ENCODE assay signal across 1 cellular context in the genomic region with DNA sequence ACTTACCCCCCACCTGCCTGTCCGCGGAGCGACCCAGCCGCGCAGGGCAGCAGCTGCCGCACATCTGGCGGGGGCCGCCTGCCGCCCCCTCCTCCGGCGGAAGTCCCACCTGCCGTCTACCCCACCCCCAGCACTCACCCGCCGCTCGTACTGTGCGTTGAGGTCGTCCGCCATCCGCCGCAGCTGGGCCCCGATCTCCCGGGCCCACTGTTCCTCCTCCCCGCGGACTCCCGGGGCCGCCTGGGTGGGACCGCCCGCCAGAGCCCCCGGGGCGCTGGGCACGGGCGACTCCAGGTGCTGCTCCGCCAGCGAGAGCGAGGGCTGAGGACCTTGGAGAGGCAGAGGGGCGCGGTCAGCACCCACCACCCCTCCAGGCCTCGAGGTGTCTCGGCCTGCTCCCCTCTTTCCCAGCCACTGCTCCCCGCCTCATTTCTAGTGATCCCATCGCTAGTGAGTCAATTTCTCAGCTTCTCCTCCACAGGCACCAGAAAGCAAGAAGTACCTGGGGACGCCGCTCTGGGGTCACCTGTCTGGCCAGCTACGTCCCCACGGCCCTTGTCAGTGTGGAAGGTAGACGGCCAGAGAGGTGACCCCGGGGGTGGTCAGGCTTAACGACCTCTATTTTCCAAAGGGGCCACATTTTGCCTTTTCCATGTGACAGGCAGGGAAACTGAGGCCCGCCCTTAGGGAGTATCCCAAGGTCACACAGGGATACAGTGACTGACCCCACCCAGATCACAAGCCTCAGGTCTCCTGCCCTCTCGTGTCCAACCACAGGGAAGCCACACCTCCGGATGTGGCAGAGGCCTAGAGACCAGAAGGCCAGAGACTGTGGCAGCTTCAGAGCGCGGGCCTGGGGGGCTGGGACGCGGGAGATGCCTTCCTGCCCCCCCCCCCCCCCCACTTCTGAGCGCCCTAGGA.
A peak's percentile ranks its signal among the peaks of the same experiment; 100 is the strongest.
TF ChIP-seq lines count a peak whose summit lies in the region.

No MANE protein-coding gene starts in this region.

TF ChIP-seq in H1, 55 proteins besides CTCF, POLR2A, EP300 and RAD21:
- TF ChIP-seq, protein P1, sequence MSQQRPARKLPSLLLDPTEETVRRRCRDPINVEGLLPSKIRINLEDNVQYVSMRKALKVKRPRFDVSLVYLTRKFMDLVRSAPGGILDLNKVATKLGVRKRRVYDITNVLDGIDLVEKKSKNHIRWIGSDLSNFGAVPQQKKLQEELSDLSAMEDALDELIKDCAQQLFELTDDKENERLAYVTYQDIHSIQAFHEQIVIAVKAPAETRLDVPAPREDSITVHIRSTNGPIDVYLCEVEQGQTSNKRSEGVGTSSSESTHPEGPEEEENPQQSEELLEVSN (IDR thresholded peaks at IDR 0.05): no peak
- no peak for TF ChIP-seq CBX8 (IDR thresholded peaks at IDR 0.05; ENCODE audit: borderline replicate concordance, low read depth, low read length)
- TF ChIP-seq HDAC6 (IDR thresholded peaks at IDR 0.05; ENCODE audit: low read depth, low read length): no peak
- TF ChIP-seq SIN3A (conservative IDR thresholded peaks at IDR 0.05 in 1 of 2, IDR thresholded peaks at IDR 0.05 in 1 of 2; ENCODE audit: low read depth in 1 of 2, low read length in 2 of 2): 0 out of 4 replicates have a peak, but pooled peaks of 1 of the 2 experiments have one; percentile 19
- TF ChIP-seq MAX (IDR thresholded peaks at IDR 0.05): 0 out of 2 replicates have a peak, but pooled peaks have one; percentile 8
- no peak for TF ChIP-seq RXRA (IDR thresholded peaks at IDR 0.05; ENCODE audit: insufficient read depth, low read depth, low read length)
- TF ChIP-seq POU5F1 (IDR thresholded peaks at IDR 0.05; ENCODE audit: low read depth, low read length): no peak
- TF ChIP-seq SIX5 (IDR thresholded peaks at IDR 0.05; ENCODE audit: low read depth, low read length): no peak
- no peak for TF ChIP-seq ASH2L (IDR thresholded peaks at IDR 0.05; ENCODE audit: low read length)
- TF ChIP-seq TAF7 (optimal IDR thresholded peaks at IDR 0.05; ENCODE audit: borderline replicate concordance, low read depth, low read length): peak; percentile 11
- no peak for TF ChIP-seq KDM4A (IDR thresholded peaks at IDR 0.05; ENCODE audit: low read depth, low read length, severe bottlenecking)
- TF ChIP-seq CHD2 (IDR thresholded peaks at IDR 0.05; ENCODE audit: low read length): no peak
- TF ChIP-seq SAP30 (IDR thresholded peaks at IDR 0.05; ENCODE audit: insufficient read depth, insufficient replicate concordance, low read length): no peak
- TF ChIP-seq CTBP2 (IDR thresholded peaks at IDR 0.05; ENCODE audit: borderline replicate concordance, insufficient read depth, insufficient read length, low read length): no peak
- TF ChIP-seq TEAD4 (IDR thresholded peaks at IDR 0.05; ENCODE audit: low read depth, low read length): no peak
- TF ChIP-seq SUZ12 (IDR thresholded peaks at IDR 0.05; ENCODE audit: low read length): no peak
- TF ChIP-seq BCL11A (IDR thresholded peaks at IDR 0.05; ENCODE audit: low read depth in 2 of 2, low read length in 2 of 2): no peak
- TF ChIP-seq TCF12 (IDR thresholded peaks at IDR 0.05; ENCODE audit: low read depth, low read length): no peak
- TF ChIP-seq CREB1 (IDR thresholded peaks at IDR 0.05): no peak
- TF ChIP-seq SP2 (IDR thresholded peaks at IDR 0.05; ENCODE audit: low read length): no peak
- TF ChIP-seq BACH1 (IDR thresholded peaks at IDR 0.05; ENCODE audit: low read length): no peak
- no peak for TF ChIP-seq JUND (IDR thresholded peaks at IDR 0.05; ENCODE audit: low read length)
- TF ChIP-seq HDAC2 (IDR thresholded peaks at IDR 0.05; ENCODE audit: borderline replicate concordance in 1 of 2, low read depth in 2 of 2, low read length in 2 of 2): no peak; a peak in 1 of 4 replicates
